1 cellular context compared by ENCODE assay signal in genomic region chrX:47561653-47562151, GRCh38.
TF ChIP-seq lines count a peak whose summit lies in the region.

No MANE protein-coding gene starts in this region.

TF ChIP-seq in HepG2, 621 proteins besides CTCF, POLR2A, EP300 and RAD21:
- TF ChIP-seq ARNTL (CRISPR knock-in tag; IDR thresholded peaks at IDR 0.05) (no peak), RARA (CRISPR knock-in tag; IDR thresholded peaks at IDR 0.05) (no peak), ZNF672 (CRISPR knock-in tag; IDR thresholded peaks at IDR 0.05) (no peak), HDAC6 (IDR thresholded peaks at IDR 0.05; ENCODE audit: low read depth, low read length) (no peak), PAX8 (CRISPR knock-in tag; IDR thresholded peaks at IDR 0.05; ENCODE audit: borderline replicate concordance) (no peak), MYC (CRISPR knock-in tag; IDR thresholded peaks at IDR 0.05; ENCODE audit: borderline replicate concordance) (no peak), ZNF441 (CRISPR knock-in tag; IDR thresholded peaks at IDR 0.05; ENCODE audit: borderline replicate concordance) (no peak), MED8 (CRISPR knock-in tag; IDR thresholded peaks at IDR 0.05; ENCODE audit: insufficient replicate concordance) (no peak), RFXANK (CRISPR knock-in tag; IDR thresholded peaks at IDR 0.05) (no peak), KDM3A (CRISPR knock-in tag; IDR thresholded peaks at IDR 0.05; ENCODE audit: low read depth) (no peak), ATF7-NPFF (CRISPR knock-in tag; IDR thresholded peaks at IDR 0.05; ENCODE audit: low read depth) (no peak), RARG (CRISPR knock-in tag; IDR thresholded peaks at IDR 0.05; ENCODE audit: low read depth) (no peak), ZNF333 (CRISPR knock-in tag; IDR thresholded peaks at IDR 0.05; ENCODE audit: borderline replicate concordance) (no peak), ZNF496 (CRISPR knock-in tag; IDR thresholded peaks at IDR 0.05; ENCODE audit: insufficient replicate concordance) (no peak)
- TF ChIP-seq, protein P1, sequence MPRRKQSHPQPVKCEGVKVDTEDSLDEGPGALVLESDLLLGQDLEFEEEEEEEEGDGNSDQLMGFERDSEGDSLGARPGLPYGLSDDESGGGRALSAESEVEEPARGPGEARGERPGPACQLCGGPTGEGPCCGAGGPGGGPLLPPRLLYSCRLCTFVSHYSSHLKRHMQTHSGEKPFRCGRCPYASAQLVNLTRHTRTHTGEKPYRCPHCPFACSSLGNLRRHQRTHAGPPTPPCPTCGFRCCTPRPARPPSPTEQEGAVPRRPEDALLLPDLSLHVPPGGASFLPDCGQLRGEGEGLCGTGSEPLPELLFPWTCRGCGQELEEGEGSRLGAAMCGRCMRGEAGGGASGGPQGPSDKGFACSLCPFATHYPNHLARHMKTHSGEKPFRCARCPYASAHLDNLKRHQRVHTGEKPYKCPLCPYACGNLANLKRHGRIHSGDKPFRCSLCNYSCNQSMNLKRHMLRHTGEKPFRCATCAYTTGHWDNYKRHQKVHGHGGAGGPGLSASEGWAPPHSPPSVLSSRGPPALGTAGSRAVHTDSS (CRISPR knock-in tag; conservative IDR thresholded peaks at IDR 0.05) = no peak
- TF ChIP-seq, protein P2, sequence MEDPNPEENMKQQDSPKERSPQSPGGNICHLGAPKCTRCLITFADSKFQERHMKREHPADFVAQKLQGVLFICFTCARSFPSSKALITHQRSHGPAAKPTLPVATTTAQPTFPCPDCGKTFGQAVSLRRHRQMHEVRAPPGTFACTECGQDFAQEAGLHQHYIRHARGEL (CRISPR knock-in tag; IDR thresholded peaks at IDR 0.05) = no peak
- TF ChIP-seq, protein P3, sequence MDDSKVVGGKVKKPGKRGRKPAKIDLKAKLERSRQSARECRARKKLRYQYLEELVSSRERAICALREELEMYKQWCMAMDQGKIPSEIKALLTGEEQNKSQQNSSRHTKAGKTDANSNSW (CRISPR knock-in tag; IDR thresholded peaks at IDR 0.05; ENCODE audit: borderline replicate concordance) = no peak
- TF ChIP-seq, protein P4, sequence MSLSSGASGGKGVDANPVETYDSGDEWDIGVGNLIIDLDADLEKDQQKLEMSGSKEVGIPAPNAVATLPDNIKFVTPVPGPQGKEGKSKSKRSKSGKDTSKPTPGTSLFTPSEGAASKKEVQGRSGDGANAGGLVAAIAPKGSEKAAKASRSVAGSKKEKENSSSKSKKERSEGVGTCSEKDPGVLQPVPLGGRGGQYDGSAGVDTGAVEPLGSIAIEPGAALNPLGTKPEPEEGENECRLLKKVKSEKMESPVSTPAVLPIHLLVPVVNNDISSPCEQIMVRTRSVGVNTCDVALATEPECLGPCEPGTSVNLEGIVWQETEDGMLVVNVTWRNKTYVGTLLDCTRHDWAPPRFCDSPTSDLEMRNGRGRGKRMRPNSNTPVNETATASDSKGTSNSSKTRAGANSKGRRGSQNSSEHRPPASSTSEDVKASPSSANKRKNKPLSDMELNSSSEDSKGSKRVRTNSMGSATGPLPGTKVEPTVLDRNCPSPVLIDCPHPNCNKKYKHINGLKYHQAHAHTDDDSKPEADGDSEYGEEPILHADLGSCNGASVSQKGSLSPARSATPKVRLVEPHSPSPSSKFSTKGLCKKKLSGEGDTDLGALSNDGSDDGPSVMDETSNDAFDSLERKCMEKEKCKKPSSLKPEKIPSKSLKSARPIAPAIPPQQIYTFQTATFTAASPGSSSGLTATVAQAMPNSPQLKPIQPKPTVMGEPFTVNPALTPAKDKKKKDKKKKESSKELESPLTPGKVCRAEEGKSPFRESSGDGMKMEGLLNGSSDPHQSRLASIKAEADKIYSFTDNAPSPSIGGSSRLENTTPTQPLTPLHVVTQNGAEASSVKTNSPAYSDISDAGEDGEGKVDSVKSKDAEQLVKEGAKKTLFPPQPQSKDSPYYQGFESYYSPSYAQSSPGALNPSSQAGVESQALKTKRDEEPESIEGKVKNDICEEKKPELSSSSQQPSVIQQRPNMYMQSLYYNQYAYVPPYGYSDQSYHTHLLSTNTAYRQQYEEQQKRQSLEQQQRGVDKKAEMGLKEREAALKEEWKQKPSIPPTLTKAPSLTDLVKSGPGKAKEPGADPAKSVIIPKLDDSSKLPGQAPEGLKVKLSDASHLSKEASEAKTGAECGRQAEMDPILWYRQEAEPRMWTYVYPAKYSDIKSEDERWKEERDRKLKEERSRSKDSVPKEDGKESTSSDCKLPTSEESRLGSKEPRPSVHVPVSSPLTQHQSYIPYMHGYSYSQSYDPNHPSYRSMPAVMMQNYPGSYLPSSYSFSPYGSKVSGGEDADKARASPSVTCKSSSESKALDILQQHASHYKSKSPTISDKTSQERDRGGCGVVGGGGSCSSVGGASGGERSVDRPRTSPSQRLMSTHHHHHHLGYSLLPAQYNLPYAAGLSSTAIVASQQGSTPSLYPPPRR (CRISPR knock-in tag; IDR thresholded peaks at IDR 0.05; ENCODE audit: borderline replicate concordance) = no peak
